Comparison of ENCODE assay signal across 18 cellular contexts in the genomic region with DNA sequence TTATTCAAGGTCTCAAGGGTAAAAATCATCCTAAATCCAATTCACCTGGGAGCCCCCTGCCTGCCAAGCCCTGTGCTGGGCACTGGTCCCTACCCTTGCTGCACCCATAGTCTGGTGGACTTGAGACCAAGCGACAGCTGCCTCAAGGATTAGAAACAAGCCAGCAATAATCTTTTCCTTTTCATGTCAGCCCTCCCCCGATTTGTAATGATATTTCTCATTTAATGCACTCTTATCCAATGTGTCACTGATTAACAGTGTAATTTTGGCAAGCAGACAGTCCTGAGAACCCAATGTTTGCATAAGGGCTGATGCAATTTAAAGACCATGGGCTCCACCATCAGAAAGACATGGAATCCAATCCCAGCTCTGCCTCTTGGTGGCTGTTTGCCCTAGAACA.
DNase-seq lines count a peak whose midpoint lies in the region; ATAC-seq and TF ChIP-seq lines count a peak whose summit lies in the region.
"Had no signal": no experiment of that assay in that cellular context is flagged by ENCODE, and none has a peak within 500 bp of the region (broad histone marks: within the 10 kb centered on the region; RNA-seq: fewer than 3 reads in every experiment).

No MANE protein-coding gene starts in this region.

- WGBS in GM23248 (ENCODE audit: low coverage in 1 of 2, low lambda C conversion rate in 2 of 2, missing lambda C conversion rate in 2 of 2), 2 experiments = 53 to 57% methylated on average over 2 of the region's 2 CpGs

- in situ Hi-C loops in GM23248 (cut with MboI) = no loop called here

- CTCF ChIA-PET in CD8-positive, alpha-beta T cell (lab: Charles Lee) = no interaction called here

- DNase-seq in GM23248 (peak; percentile 50), NCI-H82 treated with DMSO at 0.1 percent for 48 hours (lab: John Stamatoyannopoulos, UW; ENCODE audit: unreplicated experiment) (peak; percentile 96), fibroblast of gingiva (ENCODE audit: low read depth) (peak; percentile 62), renal cortical epithelial cell (ENCODE audit: low read depth) (peak; percentile 64), NCI-H510A (lab: John Stamatoyannopoulos, UW) (no peak), COLO829 (ENCODE audit: low spot score) (no peak)
- DNase-seq in CD8-positive, alpha-beta T cell = no peak
- DNase-seq: activated CD4-positive, alpha-beta T cell treated with anti-CD3 and anti-CD28 coated beads, Interleukin-2, amount 50 U/mL, for 4 hours; activated naive CD8-positive, alpha-beta T cell treated with anti-CD3 and anti-CD28 coated beads for 36 hours; activated T-cell treated with anti-CD3 and anti-CD28 coated beads, Interleukin-2, amount 50 U/mL, for 4 hours; cerebellar nuclear complex; heart right ventricle; islet precursor cell; midbrain; NCI-H1105 treated with DMSO at 0.1 percent for 48 hours; SJCRH30; stimulated activated CD4-positive, alpha-beta T cell treated with anti-CD3 and anti-CD28 coated beads, Interleukin-4, amount 100 ng/mL, for 1 hour; testis had no signal

- no peaks in the 10 kb centered on the region for H3K4me1 Mint-ChIP-seq in CD8-positive, alpha-beta T cell (ENCODE audit: low read depth)
- H3K4me1 Mint-ChIP-seq: activated naive CD8-positive, alpha-beta T cell treated with anti-CD3 and anti-CD28 coated beads for 36 hours had no signal

- no peak overlapping the region for H3K4me2 ChIP-seq in GM23248 (ENCODE audit: unreplicated experiment)

- H3K79me2 ChIP-seq in GM23248 (ENCODE audit: insufficient read depth) = no peaks in the 10 kb centered on the region

- no peaks in the 10 kb centered on the region for H3K9me3 ChIP-seq in GM23248 (ENCODE audit: low read depth)
- no peaks in the 10 kb centered on the region for H3K9me3 ChIP-seq in CD8-positive, alpha-beta T cell (ENCODE audit: low read length)
- H3K9me3 ChIP-seq: heart right ventricle, SJCRH30, testis had no signal

- H3K27ac ChIP-seq in GM23248 = no peak overlapping the region
- H3K27ac ChIP-seq in CD8-positive, alpha-beta T cell (ENCODE audit: low read depth, low read length) = no peak overlapping the region
- H3K27ac ChIP-seq: heart right ventricle, SJCRH30, testis had no signal

- H4K20me1 ChIP-seq in GM23248 (ENCODE audit: insufficient read depth) = no peaks in the 10 kb centered on the region

- H3K36me3 ChIP-seq in GM23248 (ENCODE audit: low read depth) = no peaks in the 10 kb centered on the region
- H3K36me3 ChIP-seq in CD8-positive, alpha-beta T cell (ENCODE audit: insufficient read depth, low read length) = no peaks in the 10 kb centered on the region
- H3K36me3 ChIP-seq: heart right ventricle, SJCRH30 had no signal

- H3K4me1 ChIP-seq in GM23248 (ENCODE audit: insufficient read depth) = 0 out of 2 replicates have a peak, but pooled peaks cover 6% of the 10 kb centered on the region
- no peaks in the 10 kb centered on the region for H3K4me1 ChIP-seq in CD8-positive, alpha-beta T cell (ENCODE audit: insufficient read depth, low read length)
- H3K4me1 ChIP-seq: heart right ventricle, SJCRH30, testis had no signal

- intact Hi-C loops in CD8-positive, alpha-beta T cell (cut with DNase I, micrococcal nuclease) = no loop called here

- no peaks in the 10 kb centered on the region for H3K9me3 Mint-ChIP-seq in CD8-positive, alpha-beta T cell
- H3K9me3 Mint-ChIP-seq: activated naive CD8-positive, alpha-beta T cell treated with anti-CD3 and anti-CD28 coated beads for 36 hours; activated T-cell treated with anti-CD3 and anti-CD28 coated beads, Interleukin-2, amount 50 U/mL, for 4 hours had no signal

- H3K9me2 ChIP-seq in GM23248 (ENCODE audit: insufficient read depth) = no peaks in the 10 kb centered on the region

- no peaks in the 10 kb centered on the region for H3K27me3 ChIP-seq in GM23248 (replicated peaks; ENCODE audit: insufficient read depth)
- no peaks in the 10 kb centered on the region for H3K27me3 ChIP-seq in CD8-positive, alpha-beta T cell (ENCODE audit: insufficient read depth, low read length)
- H3K27me3 ChIP-seq: heart right ventricle, SJCRH30, testis had no signal

- H3K27ac Mint-ChIP-seq in CD8-positive, alpha-beta T cell = no peak overlapping the region
- H3K27ac Mint-ChIP-seq: activated naive CD8-positive, alpha-beta T cell treated with anti-CD3 and anti-CD28 coated beads for 36 hours had no signal

- no peaks in the 10 kb centered on the region for H3K36me3 Mint-ChIP-seq in CD8-positive, alpha-beta T cell
- H3K36me3 Mint-ChIP-seq: activated naive CD8-positive, alpha-beta T cell treated with anti-CD3 and anti-CD28 coated beads for 36 hours had no signal

- no peak overlapping the region for H2AFZ ChIP-seq in GM23248

- POLR2A ChIA-PET in CD8-positive, alpha-beta T cell (lab: Charles Lee) = no interaction called here

- no peak for ATAC-seq in CD8-positive, alpha-beta T cell
- ATAC-seq: activated T-cell treated with anti-CD3 and anti-CD28 coated beads, Interleukin-2, amount 50 U/mL, for 4 hours; heart right ventricle had no signal

- 0 out of 2 replicates have a peak, but pooled peaks cover 7% of the 10 kb centered on the region for H3F3A ChIP-seq in GM23248 (ENCODE audit: insufficient read depth)

- H3K4me3 ChIP-seq in GM23248 = no peak overlapping the region
- no peak overlapping the region for H3K4me3 ChIP-seq in CD8-positive, alpha-beta T cell (ENCODE audit: low read depth, low read length)
- H3K4me3 ChIP-seq: heart right ventricle, SJCRH30, testis had no signal

- no peak for TF ChIP-seq CTCF in CD8-positive, alpha-beta T cell (IDR thresholded peaks at IDR 0.05)

- no peak overlapping the region for H3K9ac ChIP-seq in GM23248

- H3K4me3 Mint-ChIP-seq in CD8-positive, alpha-beta T cell = no peak overlapping the region
- H3K4me3 Mint-ChIP-seq: activated naive CD8-positive, alpha-beta T cell treated with anti-CD3 and anti-CD28 coated beads for 36 hours; activated T-cell treated with anti-CD3 and anti-CD28 coated beads, Interleukin-2, amount 50 U/mL, for 4 hours had no signal

- peaks cover 2% of the 10 kb centered on the region for H3K27me3 Mint-ChIP-seq in CD8-positive, alpha-beta T cell (ENCODE audit: low read depth)
- H3K27me3 Mint-ChIP-seq: activated naive CD8-positive, alpha-beta T cell treated with anti-CD3 and anti-CD28 coated beads for 36 hours had no signal

Comparison
In these comparisons a context has a peak if more than half of its experiments do, and no peak if none do; other contexts are left out.
1. DNase-seq: peak in GM23248 (single experiment), NCI-H82 treated with DMSO at 0.1 percent for 48 hours (single experiment), fibroblast of gingiva (single experiment) and renal cortical epithelial cell (single experiment); none in NCI-H510A (single experiment), COLO829 (single experiment) and CD8-positive, alpha-beta T cell (0 of 7).